In genomic region chr4:19698961-19699360, GRCh38 we compare ENCODE assay signal across 33 cellular contexts.
"Had no signal": no experiment of that assay in that cellular context is flagged by ENCODE, and none has a peak within 500 bp of the region (broad histone marks: within the 10 kb centered on the region; RNA-seq: fewer than 3 reads in every experiment).

No MANE protein-coding gene starts in this region.

- DNase-seq: activated B cell treated with CpG ODN at 0.5 μM for 24 hours; activated CD4-positive, alpha-beta memory T cell treated with anti-CD3 and anti-CD28 coated beads for 36 hours; activated CD4-positive, alpha-beta T cell treated with anti-CD3 and anti-CD28 coated beads for 4 hours; activated CD4-positive, alpha-beta T cell treated with anti-CD3 and anti-CD28 coated beads, Interleukin-2, amount 10 ng/mL, durations not matched to agents 24 days and 14 days; activated CD4-positive, alpha-beta T cell treated with anti-CD3 and anti-CD28 coated beads, Interleukin-2, amount 50 U/mL, for 1 hour; activated CD4-positive, alpha-beta T cell treated with anti-CD3 and anti-CD28 coated beads, Interleukin-2, amount 50 U/mL, for 4 hours; activated CD4-positive, CD25-positive, alpha-beta regulatory T cell treated with anti-CD3 and anti-CD28 coated beads, Interleukin-2, amount 50 U/mL, for 72 hours; activated CD8-positive, alpha-beta memory T cell treated with anti-CD3 and anti-CD28 coated beads, Interleukin-2, amount 50 U/mL, for 4 hours; activated CD8-positive, alpha-beta T cell treated with anti-CD3 and anti-CD28 coated beads for 36 hours; activated effector memory CD4-positive, alpha-beta T cell treated with anti-CD3 and anti-CD28 coated beads, Interleukin-2, amount 50 U/mL, for 16 hours; activated gamma-delta T cell treated with Interleukin-2 at 50 U/mL for 16 hours; activated naive CD4-positive, alpha-beta T cell; activated naive CD4-positive, alpha-beta T cell treated with anti-CD3 and anti-CD28 coated beads for 36 hours; activated naive CD4-positive, alpha-beta T cell treated with anti-CD3 and anti-CD28 coated beads, Interleukin-2, amount 50 U/mL, for 16 hours; activated naive CD8-positive, alpha-beta T cell treated with anti-CD3 and anti-CD28 coated beads for 36 hours; activated T-cell treated with anti-CD3 and anti-CD28 coated beads for 4 hours; activated T-cell treated with anti-CD3 and anti-CD28 coated beads, Interleukin-2, amount 50 U/mL, for 1 hour; activated T-cell treated with anti-CD3 and anti-CD28 coated beads, Interleukin-2, amount 50 U/mL, for 4 hours; activated T-cell treated with anti-CD3 and anti-CD28 coated beads, Interleukin-2, amount 50 U/mL, for 72 hours; adrenal gland; amygdala; anterior cingulate cortex; body of pancreas; brain microvascular endothelial cell; central memory CD4-positive, alpha-beta T cell; T-helper 1 cell; T-helper 2 cell had no signal

- H3K36me3 Mint-ChIP-seq: activated CD4-positive, alpha-beta memory T cell treated with anti-CD3 and anti-CD28 coated beads for 36 hours; activated naive CD4-positive, alpha-beta T cell treated with anti-CD3 and anti-CD28 coated beads, Interleukin-2, amount 50 U/mL, for 72 hours; activated naive CD8-positive, alpha-beta T cell treated with anti-CD3 and anti-CD28 coated beads for 36 hours had no signal

- H3K27me3 Mint-ChIP-seq: activated B cell treated with CpG ODN at 0.5 μM for 24 hours; activated CD4-positive, alpha-beta memory T cell treated with anti-CD3 and anti-CD28 coated beads for 36 hours; activated CD4-positive, alpha-beta T cell treated with anti-CD3 and anti-CD28 coated beads, Interleukin-2, amount 10 ng/mL, durations not matched to agents 24 days and 14 days; activated CD8-positive, alpha-beta T cell treated with anti-CD3 and anti-CD28 coated beads for 36 hours; activated naive CD8-positive, alpha-beta T cell treated with anti-CD3 and anti-CD28 coated beads for 36 hours; activated T-helper 17 cell treated with anti-CD3 and anti-CD28 coated beads, Interleukin-2, amount 50 U/mL, for 72 hours had no signal

- H3K4me3 Mint-ChIP-seq: activated B cell treated with CpG ODN at 0.5 μM for 24 hours; activated CD4-positive, alpha-beta memory T cell treated with anti-CD3 and anti-CD28 coated beads for 36 hours; activated CD4-positive, alpha-beta T cell treated with anti-CD3 and anti-CD28 coated beads, Interleukin-2, amount 10 ng/mL, durations not matched to agents 24 days and 14 days; activated CD8-positive, alpha-beta T cell treated with anti-CD3 and anti-CD28 coated beads for 36 hours; activated naive CD4-positive, alpha-beta T cell treated with anti-CD3 and anti-CD28 coated beads for 36 hours; activated naive CD8-positive, alpha-beta T cell treated with anti-CD3 and anti-CD28 coated beads for 36 hours; activated T-cell treated with anti-CD3 and anti-CD28 coated beads, Interleukin-2, amount 50 U/mL, for 4 hours; activated T-cell treated with anti-CD3 and anti-CD28 coated beads, Interleukin-2, amount 50 U/mL, for 72 hours; activated T-helper 1 cell treated with anti-CD3 and anti-CD28 coated beads, Interleukin-12 subunit alpha, Interleukin-12 subunit beta, Interleukin-2, Interleukin-4 antibody, amounts not matched to agents 30 ng/mL and 10 ng/mL and 1 ng/mL, durations not matched to agents 14 hours and 24 hours and 36 hours; activated T-helper 17 cell treated with anti-CD3 and anti-CD28 coated beads, Interleukin-2, amount 50 U/mL, for 72 hours; T-helper 1 cell treated with Interleukin-12 subunit alpha and Interleukin-12 subunit beta and Interleukin-4 antibody, amounts not matched to agents 30 μg/mL and 1 μg/mL, for 36 hours had no signal

- H3K27ac Mint-ChIP-seq: activated B cell treated with CpG ODN at 0.5 μM for 24 hours; activated CD4-positive, alpha-beta memory T cell treated with anti-CD3 and anti-CD28 coated beads for 36 hours; activated CD4-positive, alpha-beta T cell treated with anti-CD3 and anti-CD28 coated beads, Interleukin-2, amount 10 ng/mL, durations not matched to agents 24 days and 14 days; activated CD8-positive, alpha-beta T cell treated with anti-CD3 and anti-CD28 coated beads for 36 hours; activated naive CD4-positive, alpha-beta T cell treated with anti-CD3 and anti-CD28 coated beads for 36 hours; activated naive CD4-positive, alpha-beta T cell treated with anti-CD3 and anti-CD28 coated beads, Interleukin-2, amount 50 U/mL, for 72 hours; activated naive CD8-positive, alpha-beta T cell treated with anti-CD3 and anti-CD28 coated beads for 36 hours; activated T-cell treated with anti-CD3 and anti-CD28 coated beads, Interleukin-2, amount 50 U/mL, for 72 hours; activated T-helper 1 cell treated with anti-CD3 and anti-CD28 coated beads, Interleukin-12 subunit alpha, Interleukin-12 subunit beta, Interleukin-2, Interleukin-4 antibody, amounts not matched to agents 30 ng/mL and 10 ng/mL and 1 ng/mL, durations not matched to agents 14 hours and 24 hours and 36 hours; activated T-helper 17 cell treated with anti-CD3 and anti-CD28 coated beads, Interleukin-2, amount 50 U/mL, for 72 hours; T-helper 1 cell treated with Interleukin-12 subunit alpha and Interleukin-12 subunit beta and Interleukin-4 antibody, amounts not matched to agents 30 μg/mL and 1 μg/mL, for 36 hours had no signal

- H3K4me3 ChIP-seq: adrenal gland, ascending aorta, body of pancreas, breast epithelium had no signal

- H3K4me1 Mint-ChIP-seq: activated CD4-positive, alpha-beta T cell treated with anti-CD3 and anti-CD28 coated beads, Interleukin-2, amount 10 ng/mL, durations not matched to agents 24 days and 14 days; activated naive CD8-positive, alpha-beta T cell treated with anti-CD3 and anti-CD28 coated beads for 36 hours; activated T-helper 17 cell treated with anti-CD3 and anti-CD28 coated beads, Interleukin-2, amount 50 U/mL, for 72 hours had no signal
